8 cellular contexts compared by ENCODE assay signal in genomic region chr3:45035441-45036301, GRCh38. TPM values are rescaled to one million over a fixed set of nuclear protein-coding genes. Genes with fewer than 3 reads are reported as not detected.
A peak's percentile ranks its signal among the peaks of the same experiment; 100 is the strongest.
DNase-seq lines count a peak whose midpoint lies in the region; ATAC-seq, FAIRE-seq and TF ChIP-seq lines count a peak whose summit lies in the region.

No MANE protein-coding gene starts in this region.

- H3K36me3 ChIP-seq in endocrine pancreas (ENCODE audit: control insufficient read depth, insufficient read depth, low read length) = no peaks in the 10 kb centered on the region

- H3K9me3 ChIP-seq in endocrine pancreas (ENCODE audit: control insufficient read depth, low read length) = no peaks in the 10 kb centered on the region

- peak overlapping the region; percentile 33 for H3K9ac ChIP-seq in endocrine pancreas (ENCODE audit: control insufficient read depth, insufficient read depth, low read length)

- H3K27me3 Mint-ChIP-seq in T-helper 2 cell treated with Interferon-gamma antibody and Interleukin-4, amounts not matched to agents 5 μg/mL and 100 μg/mL, for 36 hours (ENCODE audit: low read depth) = peaks cover 17% of the 10 kb centered on the region
- H3K27me3 Mint-ChIP-seq in naive B cell (peaks cover 27 to 59% (median 45%) of the 10 kb centered on the region in 3 donors), type B pancreatic cell (peaks cover 59% of the 10 kb centered on the region)

- no peaks in the 10 kb centered on the region for H3K27me3 ChIP-seq in endocrine pancreas (ENCODE audit: control insufficient read depth, insufficient read depth, low read length)

- TF ChIP-seq CTCF in AG10803 (conservative IDR thresholded peaks at IDR 0.05; ENCODE audit: low read length) (peak; percentile 2; the same call in 1 of the 2 replicates), type B pancreatic cell (conservative IDR thresholded peaks at IDR 0.05) (no peak)

- peak overlapping the region; percentile 69 for H3K4me3 Mint-ChIP-seq in T-helper 2 cell treated with Interferon-gamma antibody and Interleukin-4, amounts not matched to agents 5 μg/mL and 100 μg/mL, for 36 hours
- H3K4me3 Mint-ChIP-seq in naive B cell = peak overlapping the region in 7 of 8 donors; percentile 49 to 83 (median 64)
- peak overlapping the region; percentile 73 for H3K4me3 Mint-ChIP-seq in type B pancreatic cell

- DNase-seq in AG10803 (ENCODE audit: low read depth) (no peak), naive B cell (no peak), type B pancreatic cell (ENCODE audit: extremely low spot score, unreplicated experiment) (no peak), H54 (ENCODE audit: insufficient read length, low spot score) (no peak)
- DNase-seq in T-helper 2 cell treated with Interferon-gamma antibody and Interleukin-4, amounts not matched to agents 5 μg/mL and 100 μg/mL, for 36 hours (ENCODE audit: low spot score) = no peak
- no peak for DNase-seq in central memory CD4-positive, alpha-beta T cell

- H3K36me3 Mint-ChIP-seq in T-helper 2 cell treated with Interferon-gamma antibody and Interleukin-4, amounts not matched to agents 5 μg/mL and 100 μg/mL, for 36 hours (ENCODE audit: low read depth) = no peaks in the 10 kb centered on the region
- H3K36me3 Mint-ChIP-seq in naive B cell (no peaks in the 10 kb centered on the region), type B pancreatic cell (no peaks in the 10 kb centered on the region)

- ATAC-seq in naive B cell (ENCODE audit: low read depth in 2 of 2) (no peak), GM18511 (IDR thresholded peaks at IDR 0.05; ENCODE audit: unreplicated experiment) (no peak)

- H3K27ac Mint-ChIP-seq in T-helper 2 cell treated with Interferon-gamma antibody and Interleukin-4, amounts not matched to agents 5 μg/mL and 100 μg/mL, for 36 hours = peak overlapping the region; percentile 69
- H3K27ac Mint-ChIP-seq in naive B cell = peak overlapping the region in 1 of 6 donors; percentile 31
- no peak overlapping the region for H3K27ac Mint-ChIP-seq in type B pancreatic cell

- no peak for FAIRE-seq in H54 (lab: Jason Lieb, UNC)

- TF ChIP-seq POLR2A in H54 (IDR thresholded peaks at IDR 0.05; ENCODE audit: low read depth, low read length) = no peak

- no peaks in the 10 kb centered on the region for H3K4me1 ChIP-seq in endocrine pancreas (ENCODE audit: control insufficient read depth, insufficient read depth, low read length)

- peak overlapping the region; percentile 45 for H3K4me3 ChIP-seq in AG10803 (ENCODE audit: low read length)
- no peak overlapping the region for H3K4me3 ChIP-seq in endocrine pancreas (ENCODE audit: control insufficient read depth, insufficient read depth, low read length)

- H3K9me3 Mint-ChIP-seq in T-helper 2 cell treated with Interferon-gamma antibody and Interleukin-4, amounts not matched to agents 5 μg/mL and 100 μg/mL, for 36 hours = no peaks in the 10 kb centered on the region
- H3K9me3 Mint-ChIP-seq in naive B cell (peaks cover 0 to 3% (median 0%) of the 10 kb centered on the region in 7 donors), type B pancreatic cell (no peaks in the 10 kb centered on the region)

- H3K4me1 Mint-ChIP-seq in T-helper 2 cell treated with Interferon-gamma antibody and Interleukin-4, amounts not matched to agents 5 μg/mL and 100 μg/mL, for 36 hours (ENCODE audit: low read depth) = peaks cover 26% of the 10 kb centered on the region
- H3K4me1 Mint-ChIP-seq in naive B cell (peaks cover 16 to 30% (median 18%) of the 10 kb centered on the region in 3 donors), type B pancreatic cell (ENCODE audit: unreplicated experiment) (peaks cover 22% of the 10 kb centered on the region)

RNA-seq across cellular contexts. Expression of gene CLEC3B, which starts 9.6 kb away (rescaled TPM):
- polyA plus RNA-seq in naive B cell (ENCODE audit: low read depth in 6 of 6) = not detected
- 0.43 and 1.2 TPM in 2 replicates for total RNA-seq in type B pancreatic cell (ENCODE audit: low replicate concordance)

RNA-seq across cellular contexts. Expression of gene EXOSC7, which starts 59.6 kb away (rescaled TPM):
- polyA plus RNA-seq in naive B cell (ENCODE audit: low read depth in 6 of 6) = 10 to 100 TPM; 28.4 to 64.3 (median 39.0) TPM
- 45.5 and 49.7 TPM in 2 replicates for total RNA-seq in type B pancreatic cell (ENCODE audit: low replicate concordance)

RNA-seq across cellular contexts. Expression of gene ZDHHC3, which starts 59.7 kb away (rescaled TPM):
- 10 to 100 TPM; 15.5 to 45.1 (median 35.3) TPM for polyA plus RNA-seq in naive B cell (ENCODE audit: low read depth in 6 of 6)
- total RNA-seq in type B pancreatic cell (ENCODE audit: low replicate concordance) = 83.6 and 112 TPM in 2 replicates
